9 cellular contexts compared by ENCODE assay signal in genomic region chr1:30111431-30111830, GRCh38.
DNase-seq lines count a peak whose midpoint lies in the region; ATAC-seq and TF ChIP-seq lines count a peak whose summit lies in the region.
"Had no signal": no experiment of that assay in that cellular context is flagged by ENCODE, and none has a peak within 500 bp of the region (broad histone marks: within the 10 kb centered on the region; RNA-seq: fewer than 3 reads in every experiment).

No MANE protein-coding gene starts in this region.

- no peak for ATAC-seq in HG03342 (IDR thresholded peaks at IDR 0.05; ENCODE audit: unreplicated experiment)
- ATAC-seq in omental fat pad (ENCODE audit: low FRiP score) = no peak
- ATAC-seq in GM18511 (IDR thresholded peaks at IDR 0.05; ENCODE audit: unreplicated experiment) = no peak

- TF ChIP-seq CTCF in HL-60 (IDR thresholded peaks at IDR 0.05; ENCODE audit: insufficient read depth, low read length) (peak; percentile 40), epithelial cell of esophagus (IDR thresholded peaks at IDR 0.05; ENCODE audit: insufficient read depth, low read depth, low read length, missing control alignments) (peak; percentile 55), nephron (IDR thresholded peaks at IDR 0.05; ENCODE audit: unreplicated experiment in 3 of 3) (peak; percentile 66 to 72 (median 70)), omental fat pad (IDR thresholded peaks at IDR 0.05) (no peak)

- peaks cover 53% of the 10 kb centered on the region for H3K27me3 Mint-ChIP-seq in nephron (ENCODE audit: low read depth)

- no peaks in the 10 kb centered on the region for H3K9me3 Mint-ChIP-seq in nephron
- H3K9me3 Mint-ChIP-seq: natural killer cell treated with Interleukin-12 subunit alpha and Interleukin-12 subunit beta and Interleukin-15 and Interleukin-18, amount 100 ng/mL, for 72 hours had no signal

- H3K27ac ChIP-seq in HL-60 (replicated peaks) = no peak overlapping the region

- DNase-seq in DMS153 (lab: John Stamatoyannopoulos, UW) = peak; percentile 45
- DNase-seq in HL-60 (ENCODE audit: low read depth in 1 of 2, low spot score in 1 of 2) = peak in 1 of 2 experiments; percentile 11
- peak; percentile 54 to 66 for DNase-seq in SHP77 (lab: John Stamatoyannopoulos, UW)
- DNase-seq in epithelial cell of esophagus (ENCODE audit: low read depth) = peak; percentile 19
- DNase-seq in omental fat pad (ENCODE audit: low spot score) = no peak

- no peaks in the 10 kb centered on the region for H3K36me3 Mint-ChIP-seq in nephron (ENCODE audit: low read depth)
- H3K36me3 Mint-ChIP-seq: natural killer cell treated with Interleukin-12 subunit alpha and Interleukin-12 subunit beta and Interleukin-15 and Interleukin-18, amount 100 ng/mL, for 72 hours had no signal

- H3K4me1 Mint-ChIP-seq in nephron = peaks cover 14% of the 10 kb centered on the region

- H3K4me3 Mint-ChIP-seq in nephron = no peak overlapping the region
- H3K4me3 Mint-ChIP-seq: natural killer cell treated with Interleukin-12 subunit alpha and Interleukin-12 subunit beta and Interleukin-15 and Interleukin-18, amount 100 ng/mL, for 72 hours had no signal

- no peak overlapping the region for H3K4me3 ChIP-seq in HL-60 (replicated peaks; ENCODE audit: insufficient read depth, low read length)
- no peak overlapping the region for H3K4me3 ChIP-seq in epithelial cell of esophagus (ENCODE audit: low read length)

- peak overlapping the region in 1 of 3 experiments; percentile 35 for H3K27ac Mint-ChIP-seq in nephron
- H3K27ac Mint-ChIP-seq: natural killer cell treated with Interleukin-12 subunit alpha and Interleukin-12 subunit beta and Interleukin-15 and Interleukin-18, amount 100 ng/mL, for 72 hours had no signal

- no peaks in the 10 kb centered on the region for H3K27me3 ChIP-seq in HL-60 (ENCODE audit: insufficient read depth, poor library complexity, severe bottlenecking)

Comparison
In these comparisons a context has a peak if more than half of its experiments do, and no peak if none do; other contexts are left out.
1. CTCF ChIP-seq: peak in HL-60 (single experiment), epithelial cell of esophagus (single experiment) and nephron (3 of 3); none in omental fat pad (0 of 3).